In the genomic region with DNA sequence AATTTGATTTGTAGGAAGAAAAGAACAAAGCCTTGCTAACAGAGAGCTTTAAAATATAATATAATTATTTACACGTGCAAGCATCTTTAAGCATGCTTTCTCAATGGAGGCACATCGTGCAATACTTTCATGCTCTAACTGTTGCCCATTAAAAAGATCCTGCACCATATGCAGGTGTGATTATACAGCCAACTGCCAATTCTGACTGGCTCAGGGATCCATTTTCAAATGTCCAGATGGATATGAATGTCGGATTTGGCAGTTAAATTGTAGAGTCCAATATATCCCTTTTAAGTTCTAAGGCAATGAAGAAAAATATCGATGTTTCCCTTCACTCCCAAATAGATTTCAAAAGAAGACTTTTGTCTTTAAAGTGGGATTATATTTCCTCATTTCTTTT, we compare ENCODE assay signal across 26 cellular contexts.
"Had no signal": no experiment of that assay in that cellular context is flagged by ENCODE, and none has a peak within 500 bp of the region (broad histone marks: within the 10 kb centered on the region; RNA-seq: fewer than 3 reads in every experiment).

No MANE protein-coding gene starts in this region.

- ATAC-seq: left colon; left lung; natural killer cell; right lobe of liver; stimulated activated naive B cell treated with anti-CD40 and anti-IgM and Interleukin-4, amounts not matched to agents 10 μg/mL and 1 μg/mL and 100 μg/mL, for 72 hours; stimulated activated naive CD8-positive, alpha-beta T cell treated with anti-CD3 and anti-CD28 coated beads, Interleukin-15, Interleukin-2, amounts not matched to agents 100 U/mL and 50 U/mL, for 24 hours; upper lobe of right lung had no signal

- DNase-seq: hypothalamus; immature natural killer cell; kidney; left colon; left lung; mesendoderm; naive B cell; natural killer cell; nephron progenitor cell; occipital lobe; right lobe of liver; stimulated activated CD4-positive, alpha-beta T cell treated with anti-CD3 and anti-CD28 coated beads, Interleukin-1b, Interleukin-23, amount 100 ng/mL, for 48 hours; stimulated activated CD4-positive, alpha-beta T cell treated with anti-CD3 and anti-CD28 coated beads, Interleukin-4, amount 100 ng/mL, for 1 hour; stimulated activated naive B cell treated with anti-CD40 and anti-IgM and Interleukin-4, amounts not matched to agents 10 μg/mL and 1 μg/mL and 100 μg/mL, for 72 hours; stimulated activated naive CD8-positive, alpha-beta T cell treated with anti-CD3 and anti-CD28 coated beads, Interleukin-15, Interleukin-2, amounts not matched to agents 100 U/mL and 50 U/mL, for 24 hours; tibial artery; trophoblast cell; upper lobe of right lung had no signal

- H3K36me3 ChIP-seq: left lung, neural progenitor cell, neutrophil, right atrium auricular region, right lobe of liver, suprapubic skin, thoracic aorta, tibial artery, upper lobe of right lung had no signal

- H3K4me1 ChIP-seq: left lung, right atrium auricular region, right lobe of liver, suprapubic skin, tibial artery, upper lobe of right lung had no signal

- H3K4me3 ChIP-seq: left lung, lung, neural progenitor cell, right atrium auricular region, right lobe of liver, smooth muscle cell, suprapubic skin, thoracic aorta, tibial artery, upper lobe of right lung had no signal

- H3K27me3 ChIP-seq: left lung, neural progenitor cell, neutrophil, right atrium auricular region, right lobe of liver, suprapubic skin, tibial artery, upper lobe of right lung had no signal

- H3K9me3 ChIP-seq: left lung, neutrophil, right atrium auricular region, right lobe of liver, suprapubic skin, thoracic aorta, tibial artery, upper lobe of right lung had no signal

- H3K27ac ChIP-seq: left lung, neural progenitor cell, neutrophil, parathyroid adenoma, right atrium auricular region, right lobe of liver, suprapubic skin, thoracic aorta, tibial artery, upper lobe of right lung had no signal
